Comparison of ENCODE assay signal across 10 cellular contexts in the genomic region with DNA sequence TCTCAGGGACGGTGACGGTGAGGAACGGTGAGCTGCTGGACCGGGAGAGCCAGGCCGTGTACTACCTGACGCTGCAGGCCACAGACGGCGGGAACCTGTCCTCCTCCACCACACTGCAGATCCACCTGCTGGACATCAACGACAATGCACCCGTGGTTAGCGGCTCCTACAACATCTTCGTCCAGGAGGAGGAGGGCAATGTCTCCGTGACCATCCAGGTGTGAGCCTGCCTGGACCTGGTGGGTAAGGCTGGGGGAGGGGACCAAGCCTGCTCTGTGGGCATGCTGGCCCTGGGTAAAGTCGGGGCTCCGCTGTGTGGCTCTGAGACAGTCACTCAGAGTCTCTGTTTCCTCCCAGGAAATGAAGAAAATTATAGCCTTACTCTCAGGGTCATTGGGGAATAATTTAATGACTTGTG. TPM values are rescaled to one million over a fixed set of nuclear protein-coding genes. Genes with fewer than 3 reads are reported as not detected.
DNase-seq lines count a peak whose midpoint lies in the region; ATAC-seq and TF ChIP-seq lines count a peak whose summit lies in the region.
"Had no signal": no experiment of that assay in that cellular context is flagged by ENCODE, and none has a peak within 500 bp of the region (broad histone marks: within the 10 kb centered on the region; RNA-seq: fewer than 3 reads in every experiment).

No MANE protein-coding gene starts in this region.

- no peaks in the 10 kb centered on the region for H3K9me3 ChIP-seq in ovary

- 23 to 27% (median 23%) methylated on average over 15 of the region's 15 CpGs for WGBS in ovary, 3 donors

- intact Hi-C loops in ovary (cut with DNase I), result no loop called here

- no peaks in the 10 kb centered on the region for H3K27me3 ChIP-seq in ovary

- H3K4me1 ChIP-seq in ovary (ENCODE audit: insufficient read depth), result no peaks in the 10 kb centered on the region

- ATAC-seq in HG03354 (IDR thresholded peaks at IDR 0.05; ENCODE audit: poor library complexity, severe bottlenecking, unreplicated experiment), result no peak
- ATAC-seq in HG03521 (IDR thresholded peaks at IDR 0.05; ENCODE audit: unreplicated experiment), result no peak

- H3K36me3 ChIP-seq in ovary, result no peaks in the 10 kb centered on the region

- H3K27ac ChIP-seq in ovary, result no peak overlapping the region
- H3K27ac ChIP-seq: SK-N-MC had no signal

- peak; percentile 85 for DNase-seq in DMS53 treated with DMSO at 0.1 percent for 48 hours (lab: John Stamatoyannopoulos, UW; ENCODE audit: unreplicated experiment)
- peak; percentile 17 for DNase-seq in Jurkat, Clone E6-1 (ENCODE audit: low read depth, low spot score)
- peak; percentile 59 for DNase-seq in activated CD4-positive, alpha-beta T cell treated with anti-CD3 and anti-CD28 coated beads for 48 hours
- peak; percentile 55 to 65 for DNase-seq in erythroblast (lab: John Stamatoyannopoulos, UW)
- peak in 3 of 5 donors; percentile 26 to 33 (median 27) for DNase-seq in ovary
- DNase-seq in NCI-H1092 treated with DMSO at 0.1 percent for 48 hours (lab: John Stamatoyannopoulos, UW), result no peak

- TF ChIP-seq POLR2A in erythroblast (IDR thresholded peaks at IDR 0.05; ENCODE audit: low read length) (no peak), ovary (IDR thresholded peaks at IDR 0.05) (no peak)

- no peak overlapping the region for H3K4me3 ChIP-seq in Jurkat, Clone E6-1 (ENCODE audit: low read length)
- H3K4me3 ChIP-seq in ovary, result no peak overlapping the region
- H3K4me3 ChIP-seq: SK-N-MC had no signal

- no peak for TF ChIP-seq EP300 in ovary (IDR thresholded peaks at IDR 0.05)

- TF ChIP-seq CTCF in ovary (IDR thresholded peaks at IDR 0.05), result peak in 1 of 3 donors; percentile 15

RNA-seq across cellular contexts. Expression of a gene that starts 29.3 kb away (rescaled TPM):
- polyA plus RNA-seq in Jurkat, Clone E6-1 (2012; ENCODE audit: insufficient read depth, insufficient read length), result 0.20 TPM
- 1 to 10 TPM in 1 of 7 donors, under 1 TPM in 1, not detected in 5; 0.20 to 2.0 TPM for total RNA-seq in ovary
- polyA plus RNA-seq in ovary, result under 1 TPM in 1 of 2 donors, not detected in 1; 0.10 TPM
- polyA plus RNA-seq: right cardiac atrium had no signal

RNA-seq across cellular contexts. Expression of a gene that starts 31.6 kb away (rescaled TPM):
- polyA plus RNA-seq in Jurkat, Clone E6-1 (2012; ENCODE audit: insufficient read depth, insufficient read length), result 8.2 TPM
- under 1 TPM; 0.08 to 0.32 (median 0.20) TPM for total RNA-seq in ovary
- under 1 TPM; 0.13 to 0.50 TPM for polyA plus RNA-seq in ovary

RNA-seq across cellular contexts. Expression of a gene that starts 41.2 kb away (rescaled TPM):
- 92.7 TPM for polyA plus RNA-seq in Jurkat, Clone E6-1 (2012; ENCODE audit: insufficient read depth, insufficient read length)
- 10 to 100 TPM; 16.6 to 44.7 (median 30.8) TPM for total RNA-seq in ovary
- 10 to 100 TPM in 1 of 2 donors, 1 to 10 TPM in 1; 9.2 to 23.8 TPM for polyA plus RNA-seq in ovary

RNA-seq across cellular contexts. Expression of a gene that starts 51.9 kb away (rescaled TPM):
- polyA plus RNA-seq in Jurkat, Clone E6-1 (2012; ENCODE audit: insufficient read depth, insufficient read length), result 3.1 TPM
- not detected for total RNA-seq in ovary
- polyA plus RNA-seq in ovary, result under 1 TPM in 1 of 2 donors, not detected in 1; 0.13 TPM

RNA-seq across cellular contexts. Expression of a gene that starts 52.1 kb away (rescaled TPM):
- not detected for polyA plus RNA-seq in Jurkat, Clone E6-1 (2012; ENCODE audit: insufficient read depth, insufficient read length)
- total RNA-seq in ovary, result not detected
- under 1 TPM in 1 of 2 donors, not detected in 1; 0.61 TPM for polyA plus RNA-seq in ovary
- total RNA-seq: right cardiac atrium had no signal
- polyA plus RNA-seq: right cardiac atrium had no signal
